ENCODE assay signal across 6 cellular contexts in genomic region chr11:319465-320273, GRCh38. TPM values are rescaled to one million over a fixed set of nuclear protein-coding genes. Genes with fewer than 3 reads are reported as not detected.
A peak's percentile ranks its signal among the peaks of the same experiment; 100 is the strongest.
DNase-seq lines count a peak whose midpoint lies in the region; TF ChIP-seq lines count a peak whose summit lies in the region.
"Not testable (repeated sequence)": the region's sequence is repeated elsewhere in the genome, so short reads cannot be mapped to it uniquely, and the experiment has no call there.

No MANE protein-coding gene starts in this region.

- not testable (repeated sequence) for TF ChIP-seq CTCF in CD14-positive monocyte (IDR thresholded peaks at IDR 0.05); fibroblast of lung (conservative IDR thresholded peaks at IDR 0.05 in 1 of 2, IDR thresholded peaks at IDR 0.05 in 1 of 2; ENCODE audit: low read depth in 1 of 2, low read length in 2 of 2); smooth muscle cell (IDR thresholded peaks at IDR 0.05; ENCODE audit: borderline replicate concordance, insufficient read depth, poor library complexity, severe bottlenecking)

- H3K4me3 ChIP-seq in fibroblast of lung (replicated peaks in 1 of 4; ENCODE audit: control extremely low read depth in 1 of 4, insufficient read depth in 1 of 4, low read depth in 3 of 4, low read length in 4 of 4) (peak overlapping the region; percentile 48 to 88 (median 82)), smooth muscle cell (peak overlapping the region; percentile 72)
- H3K4me3 ChIP-seq in mesendoderm (ENCODE audit: low read length): not testable (repeated sequence)

- not testable (repeated sequence) for H3K4ac ChIP-seq in mesendoderm (ENCODE audit: low read depth, low read length)

- not testable (repeated sequence) for DNase-seq in CD14-positive monocyte (ENCODE audit: low spot score); activated naive CD8-positive, alpha-beta T cell treated with anti-CD3 and anti-CD28 coated beads for 36 hours; fibroblast of lung (ENCODE audit: low read depth in 2 of 2); mesendoderm; smooth muscle cell (lab: John Stamatoyannopoulos, UW; ENCODE audit: unreplicated experiment)
- peak; percentile 67 for DNase-seq in OCI-M1 (lab: John Stamatoyannopoulos, UW)

- intact Hi-C loops in CD14-positive monocyte (cut with micrococcal nuclease): loop anchor here in 1 of 2 donors (2.0 kb wide), 1 partner anchor 13 kb away; the partner anchor contains the start of gene IFITM2

- H3K27me3 ChIP-seq in fibroblast of lung (ENCODE audit: control insufficient read depth, insufficient read depth, low read length); mesendoderm (ENCODE audit: insufficient read depth, low read length, poor library complexity); smooth muscle cell (ENCODE audit: low read depth): not testable (repeated sequence)

- H3K4me2 ChIP-seq in fibroblast of lung (ENCODE audit: extremely low read depth, insufficient read depth, low read length): peak overlapping the region; percentile 92
- peak overlapping the region; percentile 1 for H3K4me2 ChIP-seq in mesendoderm (ENCODE audit: low read length)
- peak overlapping the region; percentile 95 for H3K4me2 ChIP-seq in smooth muscle cell

- no CpG with 5 or more reads among the region's 24 CpGs for WGBS in mesendoderm (ENCODE audit: extremely low coverage, insufficient coverage, low lambda C conversion rate)
- 24% methylated on average over 24 of the region's 24 CpGs for WGBS in smooth muscle cell (ENCODE audit: low lambda C conversion rate)

- H4K5ac ChIP-seq in mesendoderm (ENCODE audit: low read length): not testable (repeated sequence)

- peak overlapping the region; percentile 10 for H2AK5ac ChIP-seq in mesendoderm (ENCODE audit: low read length)

- H3K79me1 ChIP-seq in mesendoderm (ENCODE audit: low read length): not testable (repeated sequence)

- not testable (repeated sequence) for H2BK5ac ChIP-seq in mesendoderm (ENCODE audit: low read length)

- H3K9me3 Mint-ChIP-seq in CD14-positive monocyte; activated naive CD8-positive, alpha-beta T cell treated with anti-CD3 and anti-CD28 coated beads for 36 hours: not testable (repeated sequence)

- H2BK15ac ChIP-seq in mesendoderm (replicated peaks; ENCODE audit: low read depth): not testable (repeated sequence)

- not testable (repeated sequence) for H3K23ac ChIP-seq in mesendoderm (ENCODE audit: low read length)

- H3K9ac ChIP-seq in fibroblast of lung (ENCODE audit: insufficient read depth, low read length) (peak overlapping the region; percentile 79), mesendoderm (ENCODE audit: low read length) (peak overlapping the region; percentile 60)
- H3K9ac ChIP-seq in smooth muscle cell (ENCODE audit: low read depth): not testable (repeated sequence)

- peaks cover 12% of the 10 kb centered on the region for H3K79me2 ChIP-seq in fibroblast of lung (ENCODE audit: control insufficient read depth, insufficient read depth, low read length)
- peaks cover 21% of the 10 kb centered on the region for H3K79me2 ChIP-seq in mesendoderm (ENCODE audit: control insufficient read depth, insufficient read depth, low read length)
- peaks cover 40% of the 10 kb centered on the region for H3K79me2 ChIP-seq in smooth muscle cell (ENCODE audit: low read depth)

- H3K36me3 Mint-ChIP-seq in CD14-positive monocyte: peaks cover 6 to 16% of the 10 kb centered on the region in 2 donors
- H3K36me3 Mint-ChIP-seq in activated naive CD8-positive, alpha-beta T cell treated with anti-CD3 and anti-CD28 coated beads for 36 hours: peaks cover 39% of the 10 kb centered on the region

- H3K27me3 Mint-ChIP-seq in CD14-positive monocyte (ENCODE audit: low read depth in 3 of 3): peaks cover 16 to 53% (median 43%) of the 10 kb centered on the region in 3 donors
- H3K27me3 Mint-ChIP-seq in activated naive CD8-positive, alpha-beta T cell treated with anti-CD3 and anti-CD28 coated beads for 36 hours: not testable (repeated sequence)

- H4K8ac ChIP-seq in mesendoderm (ENCODE audit: low read depth, low read length): not testable (repeated sequence)

- H2BK120ac ChIP-seq in mesendoderm (ENCODE audit: low read depth, low read length): not testable (repeated sequence)

- H3K27ac Mint-ChIP-seq in CD14-positive monocyte: peak overlapping the region in 6 of 7 donors; percentile 26 to 93 (median 84)
- peak overlapping the region; percentile 98 for H3K27ac Mint-ChIP-seq in activated naive CD8-positive, alpha-beta T cell treated with anti-CD3 and anti-CD28 coated beads for 36 hours

- not testable (repeated sequence) for H3K18ac ChIP-seq in mesendoderm (ENCODE audit: low read length)

- H3K27ac ChIP-seq in fibroblast of lung (ENCODE audit: insufficient read depth, low read length): peak overlapping the region; percentile 94
- not testable (repeated sequence) for H3K27ac ChIP-seq in mesendoderm (ENCODE audit: low read depth, low read length)
- H3K27ac ChIP-seq in smooth muscle cell (ENCODE audit: low read depth): peak overlapping the region; percentile 77

- not testable (repeated sequence) for H3K36me3 ChIP-seq in fibroblast of lung (ENCODE audit: control insufficient read depth, insufficient read depth, low read length); mesendoderm (ENCODE audit: control insufficient read depth, insufficient read depth, low read length); smooth muscle cell (ENCODE audit: low read depth)

- H3F3A ChIP-seq in smooth muscle cell (ENCODE audit: low read depth): not testable (repeated sequence)

- not testable (repeated sequence) for H3K4me1 ChIP-seq in fibroblast of lung (ENCODE audit: control insufficient read depth, extremely low read depth, insufficient read depth, low read length); mesendoderm (ENCODE audit: control insufficient read depth, low read depth, low read length)
- peaks cover 21% of the 10 kb centered on the region for H3K4me1 ChIP-seq in smooth muscle cell (ENCODE audit: low read depth)

- not testable (repeated sequence) for H4K20me1 ChIP-seq in fibroblast of lung (ENCODE audit: control insufficient read depth, extremely low read depth, insufficient read depth, low read length)
- peaks cover 22% of the 10 kb centered on the region for H4K20me1 ChIP-seq in smooth muscle cell (ENCODE audit: low read depth)

- not testable (repeated sequence) for H3K9me3 ChIP-seq in fibroblast of lung (ENCODE audit: control insufficient read depth, insufficient read depth, low read depth, low read length); smooth muscle cell (replicated peaks; ENCODE audit: low read depth)

- H2AFZ ChIP-seq in fibroblast of lung (ENCODE audit: low read length); smooth muscle cell (ENCODE audit: low read depth): not testable (repeated sequence)

- H3K56ac ChIP-seq in mesendoderm (ENCODE audit: low read length): peak overlapping the region; percentile 71

- H3K4me3 Mint-ChIP-seq in CD14-positive monocyte: peak overlapping the region; percentile 96 to 99
- H3K4me3 Mint-ChIP-seq in activated naive CD8-positive, alpha-beta T cell treated with anti-CD3 and anti-CD28 coated beads for 36 hours: peak overlapping the region; percentile 93

- peaks cover 25% of the 10 kb centered on the region for H3K4me1 Mint-ChIP-seq in CD14-positive monocyte
- H3K4me1 Mint-ChIP-seq in activated naive CD8-positive, alpha-beta T cell treated with anti-CD3 and anti-CD28 coated beads for 36 hours: peaks cover 39% of the 10 kb centered on the region

RNA-seq across cellular contexts. Expression of gene IFITM3, which starts 1.0 kb away (rescaled TPM):
- 100 to 1,000 TPM; 445 to 637 TPM for polyA plus RNA-seq in CD14-positive monocyte
- 10 to 100 TPM; 93.0 to 96.1 TPM for total RNA-seq in activated naive CD8-positive, alpha-beta T cell treated with anti-CD3 and anti-CD28 coated beads for 36 hours
- 74.1 and 76.0 TPM in 2 replicates for total RNA-seq in fibroblast of lung
- polyA plus RNA-seq in fibroblast of lung: 482 and 876 TPM in 2 replicates
- polyA plus RNA-seq in fibroblast of lung (2012): 1,434 and 2,771 TPM in 2 replicates
- 1,383 and 3,346 TPM in 2 replicates for polyA minus RNA-seq in fibroblast of lung (ENCODE audit: low replicate concordance)
- polyA plus RNA-seq in mesendoderm (2013, experiment 1 of 2): 612 TPM
- 633 TPM for polyA plus RNA-seq in mesendoderm (2013, experiment 2 of 2)
- 392 and 393 TPM in 2 replicates for total RNA-seq in smooth muscle cell
- polyA plus RNA-seq in smooth muscle cell: 3,295 and 4,132 TPM in 2 replicates

RNA-seq across cellular contexts. Expression of gene IFITM1, which starts 5.8 kb away (rescaled TPM):
- 10 to 100 TPM; 26.0 to 36.3 TPM for polyA plus RNA-seq in CD14-positive monocyte
- 100 to 1,000 TPM; 345 to 356 TPM for total RNA-seq in activated naive CD8-positive, alpha-beta T cell treated with anti-CD3 and anti-CD28 coated beads for 36 hours
- total RNA-seq in fibroblast of lung: 21.1 and 41.6 TPM in 2 replicates
- polyA plus RNA-seq in fibroblast of lung: 54.9 and 93.0 TPM in 2 replicates
- polyA plus RNA-seq in fibroblast of lung (2012): 57.9 and 94.3 TPM in 2 replicates
- 219 and 381 TPM in 2 replicates for polyA minus RNA-seq in fibroblast of lung (ENCODE audit: low replicate concordance)
- polyA plus RNA-seq in mesendoderm (2013, experiment 1 of 2): 1,155 TPM
- 1,131 TPM for polyA plus RNA-seq in mesendoderm (2013, experiment 2 of 2)
- total RNA-seq in smooth muscle cell: 355 TPM in 2 replicates
- 599 and 726 TPM in 2 replicates for polyA plus RNA-seq in smooth muscle cell

RNA-seq across cellular contexts. Expression of gene IFITM2, which starts 12.1 kb away (rescaled TPM):
- polyA plus RNA-seq in CD14-positive monocyte (1,000 to 10,000 TPM in 1 of 2 donors, 100 to 1,000 TPM in 1; 625 to 1,147 TPM), fibroblast of lung (434 and 714 TPM in 2 replicates), smooth muscle cell (1,227 and 1,486 TPM in 2 replicates)
- total RNA-seq in activated naive CD8-positive, alpha-beta T cell treated with anti-CD3 and anti-CD28 coated beads for 36 hours: 100 to 1,000 TPM; 474 to 496 TPM
- total RNA-seq in fibroblast of lung (51.2 and 96.8 TPM in 2 replicates), smooth muscle cell (210 and 211 TPM in 2 replicates)
- 815 and 1,567 TPM in 2 replicates for polyA plus RNA-seq in fibroblast of lung (2012)
- 887 and 1,750 TPM in 2 replicates for polyA minus RNA-seq in fibroblast of lung (ENCODE audit: low replicate concordance)
- polyA plus RNA-seq in mesendoderm (2013, experiment 1 of 2): 1,871 TPM
- 1,795 TPM for polyA plus RNA-seq in mesendoderm (2013, experiment 2 of 2)

RNA-seq across cellular contexts. Expression of gene IFITM5, which starts 20.3 kb away (rescaled TPM):
- polyA plus RNA-seq in CD14-positive monocyte (not detected), fibroblast of lung (not detected in 2 replicates), smooth muscle cell (not detected in 2 replicates)
- total RNA-seq in activated naive CD8-positive, alpha-beta T cell treated with anti-CD3 and anti-CD28 coated beads for 36 hours: not detected
- total RNA-seq in fibroblast of lung (0.50 TPM in 1 of 2 replicates, not detected in the other), smooth muscle cell (not detected in 2 replicates)
- polyA plus RNA-seq in fibroblast of lung (2012): not detected in 2 replicates
- not detected in 2 replicates for polyA minus RNA-seq in fibroblast of lung (ENCODE audit: low replicate concordance)
- polyA plus RNA-seq in mesendoderm (2013, experiment 1 of 2): 0.13 TPM
- 0.15 TPM for polyA plus RNA-seq in mesendoderm (2013, experiment 2 of 2)

RNA-seq across cellular contexts. Expression of gene PGGHG, which starts 30.7 kb away (rescaled TPM):
- polyA plus RNA-seq in CD14-positive monocyte: 1 to 10 TPM; 1.6 to 2.1 TPM
- 100 to 1,000 TPM; 206 to 209 TPM for total RNA-seq in activated naive CD8-positive, alpha-beta T cell treated with anti-CD3 and anti-CD28 coated beads for 36 hours
- total RNA-seq in fibroblast of lung: 8.4 and 8.5 TPM in 2 replicates
- polyA plus RNA-seq in fibroblast of lung: 3.1 and 4.6 TPM in 2 replicates
- 4.2 and 6.8 TPM in 2 replicates for polyA plus RNA-seq in fibroblast of lung (2012)
- 2.1 and 5.6 TPM in 2 replicates for polyA minus RNA-seq in fibroblast of lung (ENCODE audit: low replicate concordance)
- polyA plus RNA-seq in mesendoderm (2013, experiment 1 of 2): 27.3 TPM
- polyA plus RNA-seq in mesendoderm (2013, experiment 2 of 2): 26.0 TPM
- total RNA-seq in smooth muscle cell: 8.6 and 18.2 TPM in 2 replicates
- 16.6 and 24.3 TPM in 2 replicates for polyA plus RNA-seq in smooth muscle cell

Comparison
In these comparisons a context has a peak if more than half of its experiments do, and no peak if none do; other contexts are left out.
1. H3K4me2 ChIP-seq: peak in every context shown above with its lines; median percentile 95 in smooth muscle cell; 92 in fibroblast of lung; 1 in mesendoderm.